8 cellular contexts compared by ENCODE assay signal in the genomic region with DNA sequence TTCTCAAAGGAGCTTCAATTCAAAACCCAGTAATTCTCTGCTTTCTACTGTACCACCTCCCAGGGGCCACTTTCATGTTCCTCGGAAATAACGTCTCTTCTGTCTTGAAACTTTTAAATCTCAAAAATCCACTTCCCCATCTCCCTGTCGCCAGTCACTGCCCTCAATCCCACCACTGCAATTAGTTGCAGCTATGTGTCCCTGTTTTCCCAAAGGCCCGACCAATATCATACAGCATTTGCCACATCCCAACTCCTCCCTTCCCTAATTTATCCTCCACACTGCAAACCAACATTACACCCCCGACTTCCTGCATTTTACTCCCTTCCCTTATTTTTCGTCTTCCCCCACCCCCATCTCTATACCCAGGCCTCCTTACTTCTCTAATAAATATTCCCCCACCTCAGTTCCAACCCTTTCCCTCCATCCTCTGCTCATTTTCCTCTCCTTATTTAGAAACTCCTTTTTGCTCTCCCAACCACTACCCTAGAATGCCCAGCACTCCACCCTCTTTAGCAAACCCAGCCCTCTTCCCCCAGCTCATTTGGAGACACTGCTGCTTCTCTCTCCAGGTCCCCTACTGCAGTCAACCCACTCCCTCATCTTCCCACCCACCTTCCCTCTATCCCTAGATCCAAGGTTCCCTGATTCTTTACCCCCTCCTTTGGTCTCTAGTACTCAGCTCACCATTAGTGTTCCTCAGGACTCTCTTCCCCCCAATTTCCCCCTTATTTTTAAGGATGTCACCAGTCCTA. TPM values are rescaled to one million over a fixed set of nuclear protein-coding genes. Genes with fewer than 3 reads are reported as not detected.
A peak's percentile ranks its signal among the peaks of the same experiment; 100 is the strongest.
DNase-seq lines count a peak whose midpoint lies in the region; ATAC-seq, FAIRE-seq and TF ChIP-seq lines count a peak whose summit lies in the region.

No MANE protein-coding gene starts in this region.

- no peaks in the 10 kb centered on the region for H3K9me3 ChIP-seq in neuron (ENCODE audit: low read length)

- CTCF ChIA-PET in Calu3 (lab: Charles Lee): interaction anchor here (0.6 to 1.2 kb wide), 5 partner anchors 23 to 207 kb away, joined by 3 to 4 read pairs (median 4); no protein-coding TSS in a partner anchor
- CTCF ChIA-PET in activated CD8-positive, alpha-beta T cell treated with anti-CD3 and anti-CD28 coated beads for 36 hours (lab: Charles Lee): interaction anchor here (0.9 to 17.5 kb wide), 7 partner anchors 8 to 70 kb away, joined by 3 to 349 read pairs (median 4); no protein-coding TSS in a partner anchor
- CTCF ChIA-PET in GM10248 (lab: Yijun Ruan, JAX): interaction anchor here (0.9 to 11.9 kb wide), 7 partner anchors 9 to 69 kb away, joined by 3 to 182 read pairs (median 5); partner anchors contain the start of gene CD276

- H3K36me3 ChIP-seq in neuron (ENCODE audit: insufficient read depth, low read length): no peaks in the 10 kb centered on the region

- peak overlapping the region; percentile 66 for H3K4me3 ChIP-seq in Jurkat, Clone E6-1 (ENCODE audit: low read length)
- peak overlapping the region; percentile 84 for H3K4me3 ChIP-seq in neuron (ENCODE audit: low read length)

- BruUV-seq in Calu3 (replicated peaks; lab: Mats Ljungman, UMichigan): no TSS peak

- TF ChIP-seq CTCF in Calu3 (IDR thresholded peaks at IDR 0.05; ENCODE audit: unreplicated experiment) (no peak), GM10248 (IDR thresholded peaks at IDR 0.05; ENCODE audit: control extremely low read depth, extremely low read depth, low read depth, missing control alignments) (no peak)
- no peak for TF ChIP-seq CTCF in activated CD8-positive, alpha-beta T cell treated with anti-CD3 and anti-CD28 coated beads for 36 hours (IDR thresholded peaks at IDR 0.05)

- intact Hi-C loops in Calu3 (cut with micrococcal nuclease; ENCODE audit: unreplicated experiment): no loop called here
- intact Hi-C loops in activated CD8-positive, alpha-beta T cell treated with anti-CD3 and anti-CD28 coated beads for 36 hours (cut with micrococcal nuclease): loop anchor here (5.0 kb wide), 1 partner anchor 70 kb away; no protein-coding TSS in a partner anchor

- H3K9me3 Mint-ChIP-seq in Calu3 (ENCODE audit: low read depth, unreplicated experiment): no peaks in the 10 kb centered on the region
- H3K9me3 Mint-ChIP-seq in activated CD8-positive, alpha-beta T cell treated with anti-CD3 and anti-CD28 coated beads for 36 hours: no peaks in the 10 kb centered on the region

- peaks cover 9% of the 10 kb centered on the region for H3K27me3 Mint-ChIP-seq in Calu3 (ENCODE audit: unreplicated experiment)
- H3K27me3 Mint-ChIP-seq in activated CD8-positive, alpha-beta T cell treated with anti-CD3 and anti-CD28 coated beads for 36 hours: peaks cover 5% of the 10 kb centered on the region

- no peaks in the 10 kb centered on the region for H3K27me3 ChIP-seq in neuron (ENCODE audit: insufficient read depth, low read length)

- H3K27ac Mint-ChIP-seq in Calu3 (ENCODE audit: unreplicated experiment): peak overlapping the region; percentile 88
- peak overlapping the region; percentile 52 for H3K27ac Mint-ChIP-seq in activated CD8-positive, alpha-beta T cell treated with anti-CD3 and anti-CD28 coated beads for 36 hours

- no peak for ATAC-seq in activated CD8-positive, alpha-beta T cell treated with anti-CD3 and anti-CD28 coated beads for 36 hours
- ATAC-seq in GM18511 (IDR thresholded peaks at IDR 0.05; ENCODE audit: unreplicated experiment): no peak

- POLR2A ChIA-PET in activated CD8-positive, alpha-beta T cell treated with anti-CD3 and anti-CD28 coated beads for 36 hours (lab: Charles Lee): interaction anchor here (0.8 to 1.9 kb wide), 4 partner anchors 9 to 36 kb away, joined by 3 to 7 read pairs (median 4); no protein-coding TSS in a partner anchor
- POLR2A ChIA-PET in GM10248 (lab: Yijun Ruan, JAX): interaction anchor here (0.6 to 1.9 kb wide), 2 partner anchors 15 to 79 kb away, joined by 3 to 4 read pairs; no protein-coding TSS in a partner anchor

- H3K4me1 Mint-ChIP-seq in Calu3 (ENCODE audit: low read depth, unreplicated experiment): peaks cover 43% of the 10 kb centered on the region
- H3K4me1 Mint-ChIP-seq in activated CD8-positive, alpha-beta T cell treated with anti-CD3 and anti-CD28 coated beads for 36 hours (ENCODE audit: low read depth): peaks cover 54% of the 10 kb centered on the region

- peak overlapping the region; percentile 56 for H2AFZ ChIP-seq in neuron (ENCODE audit: low read depth, low read length)

- peak overlapping the region; percentile 70 for H3K4me3 Mint-ChIP-seq in Calu3 (ENCODE audit: low read depth, unreplicated experiment)
- H3K4me3 Mint-ChIP-seq in activated CD8-positive, alpha-beta T cell treated with anti-CD3 and anti-CD28 coated beads for 36 hours: peak overlapping the region; percentile 75

- peaks cover 33% of the 10 kb centered on the region for H3K4me1 ChIP-seq in neuron (ENCODE audit: insufficient read depth, low read length)

- peaks cover 25% of the 10 kb centered on the region for H3K36me3 Mint-ChIP-seq in Calu3 (ENCODE audit: insufficient read depth, unreplicated experiment)
- no peaks in the 10 kb centered on the region for H3K36me3 Mint-ChIP-seq in activated CD8-positive, alpha-beta T cell treated with anti-CD3 and anti-CD28 coated beads for 36 hours (ENCODE audit: low read depth)

- DNase-seq in Calu3 (no peak), frontal cortex (ENCODE audit: low spot score in 2 of 2) (peak; percentile 24 to 29), GM10248 (ENCODE audit: extremely low spot score) (no peak), NCI-H345 treated with DMSO at 0.1 percent for 48 hours (lab: John Stamatoyannopoulos, UW; ENCODE audit: unreplicated experiment) (no peak)
- DNase-seq in Jurkat, Clone E6-1 (ENCODE audit: low read depth, low spot score): no peak
- DNase-seq in activated CD8-positive, alpha-beta T cell treated with anti-CD3 and anti-CD28 coated beads for 36 hours: peak; percentile 16

- FAIRE-seq in frontal cortex (lab: Jason Lieb, UNC): no peak

RNA-seq across cellular contexts. Expression of gene NPTN, which starts 1.1 kb away (rescaled TPM):
- total RNA-seq in Calu3 (2022): 190 TPM in 2 replicates
- polyA plus RNA-seq in Jurkat, Clone E6-1 (2012; ENCODE audit: insufficient read depth, insufficient read length): 39.5 TPM
- 10 to 100 TPM; 27.4 to 33.6 TPM for total RNA-seq in activated CD8-positive, alpha-beta T cell treated with anti-CD3 and anti-CD28 coated beads for 36 hours
- total RNA-seq in frontal cortex: 106 TPM

RNA-seq across cellular contexts. Expression of gene CD276, which starts 52.1 kb away (rescaled TPM):
- total RNA-seq in Calu3 (2022) (83.7 and 84.6 TPM in 2 replicates), frontal cortex (24.9 TPM)
- not detected for polyA plus RNA-seq in Jurkat, Clone E6-1 (2012; ENCODE audit: insufficient read depth, insufficient read length)
- under 1 TPM; 0.31 to 0.45 TPM for total RNA-seq in activated CD8-positive, alpha-beta T cell treated with anti-CD3 and anti-CD28 coated beads for 36 hours

Comparison
In these comparisons a context has a peak if more than half of its experiments do, and no peak if none do; other contexts are left out.
1. DNase-seq: peak in activated CD8-positive, alpha-beta T cell treated with anti-CD3 and anti-CD28 coated beads for 36 hours (single experiment) and frontal cortex (2 of 2); none in Calu3 (single experiment), Jurkat, Clone E6-1 (single experiment), GM10248 (single experiment) and NCI-H345 treated with DMSO at 0.1 percent for 48 hours (single experiment).
2. RNA of gene CD276, which starts 52.1 kb away (total RNA-seq): 83.7 to 84.6 TPM in Calu3 and 24.9 TPM in frontal cortex (single experiment); 0.31 to 0.45 TPM in activated CD8-positive, alpha-beta T cell treated with anti-CD3 and anti-CD28 coated beads for 36 hours; every median in the first group is over 10 times any median in the second.